Comparison of ENCODE assay signal across 1 cellular context in genomic region chr14:37595809-37596595, GRCh38.
A peak's percentile ranks its signal among the peaks of the same experiment; 100 is the strongest.
TF ChIP-seq lines count a peak whose summit lies in the region.

No MANE protein-coding gene starts in this region.

TF ChIP-seq in K562, 482 proteins besides CTCF, POLR2A, EP300 and RAD21 (continues in another document):
- peak; percentile 41; the same call in 1 of the 2 replicates for TF ChIP-seq TFAP4 (CRISPR knock-in tag; IDR thresholded peaks at IDR 0.05; ENCODE audit: borderline replicate concordance)
- no peak for TF ChIP-seq MTA2 (IDR thresholded peaks at IDR 0.05; ENCODE audit: low read depth)
- TF ChIP-seq ZNF318 (IDR thresholded peaks at IDR 0.05; ENCODE audit: borderline replicate concordance in 1 of 2, low read depth in 1 of 2): 0 out of 4 replicates have a peak, but pooled peaks of 1 of the 2 experiments have one; percentile 32
- TF ChIP-seq FOXP4 (CRISPR knock-in tag; IDR thresholded peaks at IDR 0.05; ENCODE audit: borderline replicate concordance): no peak
- peak; percentile 46 for TF ChIP-seq CXXC5 (CRISPR knock-in tag; IDR thresholded peaks at IDR 0.05)
- TF ChIP-seq ATF3 (IDR thresholded peaks at IDR 0.05): peak; percentile 76
- TF ChIP-seq ATF3 (CRISPR knock-in tag; conservative IDR thresholded peaks at IDR 0.05): no peak
- TF ChIP-seq ATF7 (IDR thresholded peaks at IDR 0.05): peak; percentile 62
- peak; percentile 78 for TF ChIP-seq SMARCE1 (IDR thresholded peaks at IDR 0.05)
- TF ChIP-seq ATF1 (CRISPR knock-in tag; IDR thresholded peaks at IDR 0.05): no peak
- TF ChIP-seq ATF1 (tag; IDR thresholded peaks at IDR 0.05): peak; percentile 66
- peak; percentile 72 for TF ChIP-seq VEZF1 (CRISPR knock-in tag; IDR thresholded peaks at IDR 0.05)
- TF ChIP-seq SOX6 (IDR thresholded peaks at IDR 0.05): peak; percentile 61
- TF ChIP-seq CREB1 (IDR thresholded peaks at IDR 0.05): 0 out of 2 replicates have a peak, but pooled peaks have one; percentile 19
- no peak for TF ChIP-seq CREB1 (CRISPR knock-in tag; IDR thresholded peaks at IDR 0.05)
- TF ChIP-seq ZNF384 (IDR thresholded peaks at IDR 0.05; ENCODE audit: low read depth, low read length): peak; percentile 39; the same call in 1 of the 2 replicates
- TF ChIP-seq CC2D1A (IDR thresholded peaks at IDR 0.05): peak; percentile 98
- peak; percentile 60 for TF ChIP-seq RBFOX2 (IDR thresholded peaks at IDR 0.05; ENCODE audit: low read depth, low read length)
- 0 out of 4 replicates have a peak, but pooled peaks of 1 of the 2 experiments have one; percentile 22 for TF ChIP-seq HDAC1 (IDR thresholded peaks at IDR 0.05)
- TF ChIP-seq ZZZ3 (IDR thresholded peaks at IDR 0.05): no peak
- TF ChIP-seq L3MBTL2 (IDR thresholded peaks at IDR 0.05): peak; percentile 88
- no peak for TF ChIP-seq CHCHD3 (CRISPR knock-in tag; IDR thresholded peaks at IDR 0.05)
- TF ChIP-seq ARID1B (IDR thresholded peaks at IDR 0.05): peak; percentile 65
- no peak for TF ChIP-seq RERE (CRISPR knock-in tag; IDR thresholded peaks at IDR 0.05; ENCODE audit: borderline replicate concordance)
- no peak for TF ChIP-seq MBD2 (IDR thresholded peaks at IDR 0.05; ENCODE audit: borderline replicate concordance, low read depth)
- no peak for TF ChIP-seq CHD1 (IDR thresholded peaks at IDR 0.05; ENCODE audit: low read length)
- TF ChIP-seq E2F6 (IDR thresholded peaks at IDR 0.05; ENCODE audit: borderline replicate concordance in 1 of 2, extremely low read depth in 1 of 2, insufficient read depth in 1 of 2, insufficient read length in 1 of 2, low read depth in 1 of 2, low read length in 1 of 2, poor library complexity in 1 of 2, severe bottlenecking in 1 of 2): peak; percentile 62 to 88
- TF ChIP-seq PKNOX1 (IDR thresholded peaks at IDR 0.05): peak; percentile 10; the same call in 1 of the 2 replicates
- peak; percentile 54 for TF ChIP-seq NR2C1 (IDR thresholded peaks at IDR 0.05)
- TF ChIP-seq NR2C1 (tag; IDR thresholded peaks at IDR 0.05): peak; percentile 57
- peak in 1 of 2 experiments; percentile 49; a peak in 1 of 4 replicates for TF ChIP-seq MAZ (CRISPR knock-in tag; conservative IDR thresholded peaks at IDR 0.05 in 1 of 2, IDR thresholded peaks at IDR 0.05 in 1 of 2)
- peak in 1 of 2 experiments; percentile 80; a peak in 2 of 4 replicates for TF ChIP-seq MLLT1 (IDR thresholded peaks at IDR 0.05)
